In the genomic region with DNA sequence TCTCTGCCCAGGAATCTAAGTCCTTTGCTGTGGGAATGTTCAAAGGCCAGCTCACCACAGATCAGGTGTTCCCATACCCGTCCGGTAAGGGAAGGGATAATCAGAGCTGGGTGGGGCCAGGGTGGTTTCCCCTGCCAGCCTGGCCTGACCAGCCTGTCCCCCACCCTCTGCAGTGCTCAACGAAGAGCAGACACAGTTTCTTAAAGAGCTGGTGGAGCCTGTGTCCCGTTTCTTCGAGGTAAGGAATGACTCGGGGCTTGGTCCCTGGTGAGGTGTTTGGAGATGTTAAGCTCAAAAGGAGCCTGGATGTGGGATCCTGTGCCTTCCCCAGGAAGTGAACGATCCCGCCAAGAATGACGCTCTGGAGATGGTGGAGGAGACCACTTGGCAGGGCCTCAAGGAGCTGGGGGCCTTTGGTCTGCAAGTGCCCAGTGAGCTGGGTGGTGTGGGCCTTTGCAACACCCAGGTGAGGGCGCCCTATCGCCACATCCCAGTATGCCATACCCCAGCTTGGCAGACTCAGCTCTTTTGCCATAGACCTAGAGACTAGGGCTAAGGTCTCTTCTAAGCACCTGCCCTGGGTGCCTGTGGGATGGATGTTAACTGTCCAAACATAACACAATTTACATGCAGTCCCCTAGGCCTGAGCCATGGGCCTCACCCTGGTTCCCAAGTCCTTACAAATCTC, we compare ENCODE assay signal across 7 cellular contexts. TPM values are rescaled to one million over a fixed set of nuclear protein-coding genes. Genes with fewer than 3 reads are reported as not detected.
DNase-seq lines count a peak whose midpoint lies in the region; ATAC-seq and TF ChIP-seq lines count a peak whose summit lies in the region.

No MANE protein-coding gene starts in this region.

- H4K8ac ChIP-seq in mesendoderm (ENCODE audit: low read depth, low read length): no peak overlapping the region

- H2BK15ac ChIP-seq in mesendoderm (replicated peaks; ENCODE audit: low read depth): no peak overlapping the region

- H3K4me1 ChIP-seq in mesendoderm (ENCODE audit: control insufficient read depth, low read depth, low read length): peaks cover 14% of the 10 kb centered on the region
- peaks cover 12 to 79% (median 63%) of the 10 kb centered on the region in 5 donors for H3K4me1 ChIP-seq in subcutaneous abdominal adipose tissue (ENCODE audit: control insufficient read depth in 5 of 5, insufficient read depth in 5 of 5, low read length in 5 of 5)

- no peak for TF ChIP-seq POLR2A in NB4 (IDR thresholded peaks at IDR 0.05; ENCODE audit: extremely low read depth, insufficient read length)

- CTCF ChIA-PET in GM10248 (lab: Yijun Ruan, JAX): interaction anchor here (0.8 to 3.7 kb wide), 14 partner anchors 9 to 175 kb away, joined by 3 to 31 read pairs (median 4); a partner anchor contains a TSS

- peak; percentile 63 for DNase-seq in GM10248 (ENCODE audit: extremely low spot score)
- DNase-seq in NB4 (ENCODE audit: low read depth): peak; percentile 77
- peak; percentile 47 for DNase-seq in activated CD4-positive, alpha-beta T cell treated with anti-CD3 and anti-CD28 coated beads for 1 hour
- peak; percentile 50 for DNase-seq in effector CD4-positive, alpha-beta T cell
- DNase-seq in mesendoderm: peak; percentile 75

- no peak overlapping the region for H2BK5ac ChIP-seq in mesendoderm (ENCODE audit: low read length)

- H4K5ac ChIP-seq in mesendoderm (ENCODE audit: low read length): no peak overlapping the region

- H2AK5ac ChIP-seq in mesendoderm (ENCODE audit: low read length): peak overlapping the region; percentile 6

- POLR2A ChIA-PET in GM10248 (lab: Yijun Ruan, JAX): interaction anchor here (0.5 to 1.0 kb wide), 4 partner anchors 9 to 205 kb away, joined by 3 to 4 read pairs (median 4); no protein-coding TSS in a partner anchor

- H3K9me3 ChIP-seq in subcutaneous abdominal adipose tissue (ENCODE audit: control insufficient read depth in 5 of 5, low read length in 5 of 5): no peaks in the 10 kb centered on the region

- no peak for ATAC-seq in HG03175 (IDR thresholded peaks at IDR 0.05; ENCODE audit: unreplicated experiment)

- TF ChIP-seq CTCF in GM10248 (IDR thresholded peaks at IDR 0.05; ENCODE audit: control extremely low read depth, extremely low read depth, low read depth, missing control alignments): peak; percentile 54
- TF ChIP-seq CTCF in NB4 (IDR thresholded peaks at IDR 0.05; ENCODE audit: low read depth, low read length): peak; percentile 47

- H3K27me3 ChIP-seq in mesendoderm (ENCODE audit: insufficient read depth, low read length, poor library complexity): no peaks in the 10 kb centered on the region
- peaks cover 0 to 9% (median 4%) of the 10 kb centered on the region in 5 donors for H3K27me3 ChIP-seq in subcutaneous abdominal adipose tissue (ENCODE audit: control insufficient read depth in 5 of 5, insufficient read depth in 4 of 5, low read length in 5 of 5)

- peak overlapping the region; percentile 70 for H3K9ac ChIP-seq in mesendoderm (ENCODE audit: low read length)
- H3K9ac ChIP-seq in subcutaneous abdominal adipose tissue (ENCODE audit: low read length in 5 of 5): peak overlapping the region; percentile 93 to 99 (median 98)

- peaks cover 5% of the 10 kb centered on the region for H3K79me1 ChIP-seq in mesendoderm (ENCODE audit: low read length)

- H3K4me2 ChIP-seq in mesendoderm (ENCODE audit: low read length): peak overlapping the region; percentile 83

- no peak overlapping the region for H2BK120ac ChIP-seq in mesendoderm (ENCODE audit: low read depth, low read length)

- no peak overlapping the region for H3K4ac ChIP-seq in mesendoderm (ENCODE audit: low read depth, low read length)

- WGBS in mesendoderm (ENCODE audit: extremely low coverage, insufficient coverage, low lambda C conversion rate): no CpG with 5 or more reads among the region's 11 CpGs

- H3K4me3 ChIP-seq in NB4 (ENCODE audit: low read depth, low read length): peak overlapping the region; percentile 79
- peak overlapping the region; percentile 40 for H3K4me3 ChIP-seq in mesendoderm (ENCODE audit: low read length)
- H3K4me3 ChIP-seq in subcutaneous abdominal adipose tissue (ENCODE audit: low read depth in 1 of 5, low read length in 5 of 5): peak overlapping the region; percentile 79 to 94 (median 89)

- peaks cover 10% of the 10 kb centered on the region for H3K36me3 ChIP-seq in mesendoderm (ENCODE audit: control insufficient read depth, insufficient read depth, low read length)
- peaks cover 0 to 46% (median 46%) of the 10 kb centered on the region in 5 donors for H3K36me3 ChIP-seq in subcutaneous abdominal adipose tissue (ENCODE audit: control insufficient read depth in 5 of 5, insufficient read depth in 5 of 5, low read length in 5 of 5)

- peak overlapping the region; percentile 50 for H3K27ac ChIP-seq in mesendoderm (ENCODE audit: low read depth, low read length)
- H3K27ac ChIP-seq in subcutaneous abdominal adipose tissue (ENCODE audit: low read depth, low read length): peak overlapping the region; percentile 98

- peaks cover 7% of the 10 kb centered on the region for H3K79me2 ChIP-seq in mesendoderm (ENCODE audit: control insufficient read depth, insufficient read depth, low read length)

- H3K56ac ChIP-seq in mesendoderm (ENCODE audit: low read length): peak overlapping the region; percentile 90

- H3K18ac ChIP-seq in mesendoderm (ENCODE audit: low read length): no peak overlapping the region

- H3K23ac ChIP-seq in mesendoderm (ENCODE audit: low read length): no peak overlapping the region

RNA-seq across cellular contexts. Expression of a gene that starts 1.0 kb away (rescaled TPM):
- polyA plus RNA-seq in mesendoderm (2013, experiment 1 of 2): 129 TPM
- 129 TPM for polyA plus RNA-seq in mesendoderm (2013, experiment 2 of 2)

RNA-seq across cellular contexts. Expression of a gene that starts 1.1 kb away (rescaled TPM):
- 15.9 TPM for polyA plus RNA-seq in mesendoderm (2013, experiment 1 of 2)
- polyA plus RNA-seq in mesendoderm (2013, experiment 2 of 2): 14.2 TPM

RNA-seq across cellular contexts. Expression of a gene that starts 13.6 kb away (rescaled TPM):
- polyA plus RNA-seq in mesendoderm (2013, experiment 1 of 2): 25.9 TPM
- polyA plus RNA-seq in mesendoderm (2013, experiment 2 of 2): 25.1 TPM

RNA-seq across cellular contexts. Expression of a gene that starts 18.5 kb away (rescaled TPM):
- polyA plus RNA-seq in mesendoderm (2013, experiment 1 of 2): 80.4 TPM
- polyA plus RNA-seq in mesendoderm (2013, experiment 2 of 2): 80.7 TPM

RNA-seq across cellular contexts. Expression of a gene that starts 21.5 kb away (rescaled TPM):
- 386 TPM for polyA plus RNA-seq in mesendoderm (2013, experiment 1 of 2)
- polyA plus RNA-seq in mesendoderm (2013, experiment 2 of 2): 384 TPM
